8 cellular contexts compared by ENCODE assay signal in genomic region chr1:21216835-21217811, GRCh38. TPM values are rescaled to one million over a fixed set of nuclear protein-coding genes. Genes with fewer than 3 reads are reported as not detected.
A peak's percentile ranks its signal among the peaks of the same experiment; 100 is the strongest.
DNase-seq lines count a peak whose midpoint lies in the region; ATAC-seq and TF ChIP-seq lines count a peak whose summit lies in the region.

No MANE protein-coding gene starts in this region.

- BruUV-seq in MCF 10A (replicated peaks; lab: Mats Ljungman, UMichigan) = no TSS peak

- H3K79me2 ChIP-seq in DND-41 (ENCODE audit: insufficient read depth, low read length) (no peaks in the 10 kb centered on the region), KMS-11 (ENCODE audit: insufficient read depth, low read depth) (no peaks in the 10 kb centered on the region)

- H3K27me3 ChIP-seq in DND-41 (ENCODE audit: insufficient read depth, low read length, poor library complexity) (no peaks in the 10 kb centered on the region), KMS-11 (ENCODE audit: insufficient read depth, low read depth) (no peaks in the 10 kb centered on the region), WERI-Rb-1 (ENCODE audit: insufficient read depth, low read depth, severe bottlenecking) (no peaks in the 10 kb centered on the region), right lobe of liver (no peaks in the 10 kb centered on the region)

- peaks cover 17% of the 10 kb centered on the region for H3K36me3 ChIP-seq in DND-41 (ENCODE audit: insufficient read depth, low read length)
- no peaks in the 10 kb centered on the region for H3K36me3 ChIP-seq in KMS-11 (ENCODE audit: insufficient read depth)
- peaks cover 29% of the 10 kb centered on the region for H3K36me3 ChIP-seq in WERI-Rb-1
- H3K36me3 ChIP-seq in right lobe of liver = peaks cover 0 to 32% (median 19%) of the 10 kb centered on the region in 4 donors

- ATAC-seq in DND-41 (ENCODE audit: insufficient read depth, low read depth) (peak; percentile 76), right lobe of liver (peak; percentile 43 to 58 (median 52)), GM21381 (IDR thresholded peaks at IDR 0.05; ENCODE audit: unreplicated experiment) (no peak)

- H3K27ac ChIP-seq in DND-41 (ENCODE audit: low read length) = no peak overlapping the region
- H3K27ac ChIP-seq in KMS-11 = no peak overlapping the region
- no peak overlapping the region for H3K27ac ChIP-seq in WERI-Rb-1
- H3K27ac ChIP-seq in right lobe of liver = no peak overlapping the region

- H3K4me3 Mint-ChIP-seq in MCF 10A (ENCODE audit: unreplicated experiment) = no peak overlapping the region

- peaks cover 34% of the 10 kb centered on the region for H3K36me3 Mint-ChIP-seq in MCF 10A (ENCODE audit: insufficient read depth, unreplicated experiment)

- H3K4me1 Mint-ChIP-seq in MCF 10A (ENCODE audit: insufficient read depth, unreplicated experiment) = no peaks in the 10 kb centered on the region

- no peak overlapping the region for H3K27ac Mint-ChIP-seq in MCF 10A (ENCODE audit: low read depth, unreplicated experiment)

- WGBS in right lobe of liver (ENCODE audit: insufficient coverage, low coverage, low lambda C conversion rate, missing lambda C conversion rate) = 67% methylated on average over 8 of the region's 19 CpGs

- no peak for TF ChIP-seq POLR2A in right lobe of liver (IDR thresholded peaks at IDR 0.05)

- DNase-seq in DND-41 (peak; percentile 72), WERI-Rb-1 (peak; percentile 72), MCF 10A (ENCODE audit: unreplicated experiment) (peak; percentile 65), right lobe of liver (peak in 2 of 3 donors; percentile 54 to 65), NCI-H128 (lab: John Stamatoyannopoulos, UW; ENCODE audit: unreplicated experiment) (no peak)
- peak; percentile 26 for DNase-seq in stimulated activated CD8-positive, alpha-beta memory T cell treated with anti-CD3 and anti-CD28 coated beads, Interleukin-15, amount 100 ng/mL, for 24 hours (ENCODE audit: low read depth)

- H4K20me1 ChIP-seq in DND-41 (ENCODE audit: insufficient read depth, low read length) (0 out of 2 replicates have a peak, but pooled peaks cover 5% of the 10 kb centered on the region), KMS-11 (ENCODE audit: insufficient read depth) (no peaks in the 10 kb centered on the region)

- CTCF ChIA-PET in MCF 10A (lab: Yijun Ruan, JAX) = interaction anchor here (0.5 to 3.4 kb wide), 24 partner anchors 9 to 1058 kb away, joined by 3 to 38 read pairs (median 4); no protein-coding TSS in a partner anchor

- POLR2A ChIA-PET in MCF 10A (lab: Yijun Ruan, JAX) = no interaction called here

- no peak overlapping the region for H3K9ac ChIP-seq in DND-41 (ENCODE audit: low read depth, low read length)
- H3K9ac ChIP-seq in KMS-11 = no peak overlapping the region

- H3K4me2 ChIP-seq in DND-41 (ENCODE audit: insufficient read depth, low read length) = no peak overlapping the region
- no peak overlapping the region for H3K4me2 ChIP-seq in KMS-11

- no peaks in the 10 kb centered on the region for H3K9me3 ChIP-seq in DND-41 (ENCODE audit: insufficient read depth, low read length, severe bottlenecking)
- H3K9me3 ChIP-seq in WERI-Rb-1 (ENCODE audit: severe bottlenecking) = no peaks in the 10 kb centered on the region
- H3K9me3 ChIP-seq in right lobe of liver = no peaks in the 10 kb centered on the region

- peak; percentile 92 for TF ChIP-seq CTCF in DND-41 (IDR thresholded peaks at IDR 0.05; ENCODE audit: borderline replicate concordance, extremely low read depth, low read length, poor library complexity, severe bottlenecking)
- TF ChIP-seq CTCF in KMS-11 (conservative IDR thresholded peaks at IDR 0.05; ENCODE audit: low read depth, low read length) = peak; percentile 89
- peak; percentile 74 for TF ChIP-seq CTCF in WERI-Rb-1 (IDR thresholded peaks at IDR 0.05; ENCODE audit: low read depth, low read length)
- TF ChIP-seq CTCF in MCF 10A (IDR thresholded peaks at IDR 0.05; ENCODE audit: unreplicated experiment) = peak; percentile 87
- peak; percentile 49 to 79 (median 72) for TF ChIP-seq CTCF in right lobe of liver (IDR thresholded peaks at IDR 0.05)

- H3K27me3 Mint-ChIP-seq in MCF 10A (ENCODE audit: insufficient read depth, unreplicated experiment) = no peaks in the 10 kb centered on the region

- intact Hi-C loops in MCF 10A (cut with micrococcal nuclease) (loop anchor here (1.0 kb wide), 1 partner anchor 151 kb away; no protein-coding TSS in a partner anchor), right lobe of liver (cut with DNase I) (no loop called here)

- H3K4me1 ChIP-seq in DND-41 (ENCODE audit: insufficient read depth, low read length) = no peaks in the 10 kb centered on the region
- peaks cover 11% of the 10 kb centered on the region for H3K4me1 ChIP-seq in KMS-11 (ENCODE audit: low read depth, poor library complexity, severe bottlenecking)
- H3K4me1 ChIP-seq in right lobe of liver = no peaks in the 10 kb centered on the region

- H2AFZ ChIP-seq in DND-41 (ENCODE audit: low read depth, low read length) (no peak overlapping the region), KMS-11 (ENCODE audit: low read depth) (no peak overlapping the region)

- H3K9me3 Mint-ChIP-seq in MCF 10A (ENCODE audit: unreplicated experiment) = no peaks in the 10 kb centered on the region

- no peak overlapping the region for H3K4me3 ChIP-seq in DND-41 (ENCODE audit: low read depth in 1 of 2, low read length in 2 of 2)
- H3K4me3 ChIP-seq in KMS-11 (IDR thresholded peaks at IDR 0.05; ENCODE audit: insufficient read depth, low read depth, low read length) = no peak overlapping the region
- H3K4me3 ChIP-seq in WERI-Rb-1 (ENCODE audit: low read depth, low read length) = no peak overlapping the region
- H3K4me3 ChIP-seq in right lobe of liver = no peak overlapping the region

RNA-seq across cellular contexts. Expression of gene EIF4G3, which starts 40.4 kb away (rescaled TPM):
- total RNA-seq in MCF 10A (2022) = 87.6 and 99.0 TPM in 2 replicates
- 10 to 100 TPM; 14.4 to 29.9 (median 23.5) TPM for total RNA-seq in right lobe of liver
